ENCODE assay signal across 23 cellular contexts in the genomic region with DNA sequence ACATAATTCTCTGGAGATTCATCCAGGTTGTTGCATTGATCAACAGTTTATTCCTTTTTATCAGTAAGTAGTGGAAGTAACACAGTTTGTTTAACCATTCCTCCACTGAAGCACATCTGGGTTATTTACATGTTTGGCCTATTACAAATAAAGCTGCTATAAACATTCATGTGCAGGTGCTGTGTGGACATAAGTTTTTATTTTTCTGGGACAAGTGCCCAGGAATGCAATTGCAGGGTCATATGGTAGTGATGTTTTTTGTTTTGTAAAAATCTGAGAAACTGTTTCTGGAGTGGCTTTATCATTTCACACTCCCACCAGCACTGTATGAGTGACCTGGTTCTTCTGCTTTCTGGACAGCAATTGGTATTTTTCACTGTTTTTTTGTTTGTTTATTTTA.
"Had no signal": no experiment of that assay in that cellular context is flagged by ENCODE, and none has a peak within 500 bp of the region (broad histone marks: within the 10 kb centered on the region; RNA-seq: fewer than 3 reads in every experiment).

No MANE protein-coding gene starts in this region.

- FAIRE-seq: RCC 7860 had no signal

- H3K4me1 Mint-ChIP-seq: activated CD8-positive, alpha-beta memory T cell treated with anti-CD3 and anti-CD28 coated beads, Interleukin-2, amount 10 ng/mL, durations not matched to agents 7 days and 5 days; activated naive CD4-positive, alpha-beta T cell treated with anti-CD3 and anti-CD28 coated beads, Interleukin-2, amount 50 U/mL, for 24 hours; WTC11 had no signal

- H3K9ac ChIP-seq: KMS-11 had no signal

- H3K4me3 Mint-ChIP-seq: activated CD8-positive, alpha-beta memory T cell treated with anti-CD3 and anti-CD28 coated beads, Interleukin-2, amount 10 ng/mL, durations not matched to agents 7 days and 5 days; activated naive CD4-positive, alpha-beta T cell treated with anti-CD3 and anti-CD28 coated beads, Interleukin-2, amount 50 U/mL, for 24 hours; activated T-cell treated with anti-CD3 and anti-CD28 coated beads, Interleukin-2, amount 50 U/mL, for 24 hours; activated T-helper 1 cell treated with anti-CD3 and anti-CD28 coated beads, Interleukin-12 subunit alpha, Interleukin-12 subunit beta, Interleukin-2, Interleukin-4 antibody, amounts not matched to agents 30 ng/mL and 10 ng/mL and 1 ng/mL, durations not matched to agents 14 hours and 24 hours and 36 hours; T-helper 1 cell treated with Interleukin-12 subunit alpha and Interleukin-12 subunit beta and Interleukin-4 antibody, amounts not matched to agents 30 μg/mL and 1 μg/mL, for 36 hours; WTC11 had no signal

- H3K27ac Mint-ChIP-seq: activated CD8-positive, alpha-beta memory T cell treated with anti-CD3 and anti-CD28 coated beads, Interleukin-2, amount 10 ng/mL, durations not matched to agents 7 days and 5 days; activated naive CD4-positive, alpha-beta T cell treated with anti-CD3 and anti-CD28 coated beads, Interleukin-2, amount 50 U/mL, for 24 hours; activated T-cell treated with anti-CD3 and anti-CD28 coated beads, Interleukin-2, amount 50 U/mL, for 24 hours; activated T-helper 1 cell treated with anti-CD3 and anti-CD28 coated beads, Interleukin-12 subunit alpha, Interleukin-12 subunit beta, Interleukin-2, Interleukin-4 antibody, amounts not matched to agents 30 ng/mL and 10 ng/mL and 1 ng/mL, durations not matched to agents 14 hours and 24 hours and 36 hours; T-helper 1 cell treated with Interleukin-12 subunit alpha and Interleukin-12 subunit beta and Interleukin-4 antibody, amounts not matched to agents 30 μg/mL and 1 μg/mL, for 36 hours; WTC11 had no signal

- H3K36me3 Mint-ChIP-seq: activated CD8-positive, alpha-beta memory T cell treated with anti-CD3 and anti-CD28 coated beads, Interleukin-2, amount 10 ng/mL, durations not matched to agents 7 days and 5 days; activated naive CD4-positive, alpha-beta T cell treated with anti-CD3 and anti-CD28 coated beads, Interleukin-2, amount 50 U/mL, for 24 hours had no signal

- H3K36me3 ChIP-seq: brain microvascular endothelial cell, cardiac muscle cell had no signal

- H3K27me3 Mint-ChIP-seq: activated CD8-positive, alpha-beta memory T cell treated with anti-CD3 and anti-CD28 coated beads, Interleukin-2, amount 10 ng/mL, durations not matched to agents 7 days and 5 days had no signal

- H3K4me2 ChIP-seq: KMS-11 had no signal

- ATAC-seq: activated CD8-positive, alpha-beta memory T cell treated with anti-CD3 and anti-CD28 coated beads, Interleukin-2, amount 10 ng/mL, durations not matched to agents 7 days and 5 days; WTC11 had no signal

- H3K4me3 ChIP-seq: cardiac muscle cell had no signal

- DNase-seq: activated CD4-positive, alpha-beta T cell treated with anti-CD3 and anti-CD28 coated beads for 48 hours; activated CD4-positive, alpha-beta T cell treated with anti-CD3 and anti-CD28 coated beads, Interleukin-2, amount 50 U/mL, for 48 hours; activated CD4-positive, CD25-positive, alpha-beta regulatory T cell treated with anti-CD3 and anti-CD28 coated beads, Interleukin-2, amount 50 U/mL, for 72 hours; activated CD8-positive, alpha-beta memory T cell treated with anti-CD3 and anti-CD28 coated beads, Interleukin-2, amount 10 ng/mL, durations not matched to agents 7 days and 5 days; activated effector memory CD4-positive, alpha-beta T cell treated with Interleukin-2 at 50 U/mL for 16 hours; activated naive CD4-positive, alpha-beta T cell; activated T-cell treated with anti-CD3 and anti-CD28 coated beads, Interleukin-2, amount 50 U/mL, for 24 hours; brain microvascular endothelial cell; MM.1S; NCI-H1105 treated with DMSO at 0.1 percent for 48 hours; NCI-H1436 treated with DMSO at 0.1 percent for 48 hours; NCI-H187; NCI-H2081; NCI-H446; NCI-H524; SHP77 treated with DMSO at 0.1 percent for 48 hours had no signal

- H3K27me3 ChIP-seq: brain microvascular endothelial cell, cardiac muscle cell had no signal

- H3K27ac ChIP-seq: brain microvascular endothelial cell, cardiac muscle cell, KMS-11 had no signal
